In the genomic region with DNA sequence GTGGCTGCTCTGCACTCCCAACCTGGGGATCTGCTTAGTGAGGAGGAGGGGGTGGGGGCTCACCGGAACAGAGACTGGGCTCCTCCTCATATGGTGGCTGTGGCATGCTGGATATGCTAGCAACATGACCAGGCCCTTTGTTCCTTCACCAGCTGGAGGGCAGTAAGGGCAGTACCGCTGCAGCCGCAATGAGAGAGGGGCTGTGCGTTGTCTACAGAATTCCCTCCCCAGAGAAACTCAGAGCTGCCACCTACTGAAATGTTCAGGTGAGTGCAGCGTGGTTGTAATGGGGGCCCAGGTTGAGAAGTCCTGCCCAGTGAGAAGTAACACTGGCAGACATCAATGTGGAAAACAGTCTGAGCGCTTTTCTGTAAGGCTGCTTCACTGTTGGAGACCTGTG, we compare ENCODE assay signal across 24 cellular contexts.
DNase-seq lines count a peak whose midpoint lies in the region; TF ChIP-seq lines count a peak whose summit lies in the region.
"Had no signal": no experiment of that assay in that cellular context is flagged by ENCODE, and none has a peak within 500 bp of the region (broad histone marks: within the 10 kb centered on the region; RNA-seq: fewer than 3 reads in every experiment).

No MANE protein-coding gene starts in this region.

- in situ Hi-C loops in SK-MEL-5 (cut with HindIII; ENCODE audit: low pct_unique_long_range_greater_than_20kb, low sequenced_read_pairs): no loop called here

- no peaks in the 10 kb centered on the region for H3K9me3 ChIP-seq in BE2C
- H3K9me3 ChIP-seq: adrenal gland, ovary, suprapubic skin, vagina had no signal

- TF ChIP-seq CTCF in BE2C (IDR thresholded peaks at IDR 0.05; ENCODE audit: low read depth, low read length): peak; percentile 18

- H3K36me3 ChIP-seq in BE2C: no peaks in the 10 kb centered on the region
- H3K36me3 ChIP-seq: adrenal gland, left ventricle myocardium inferior, ovary, suprapubic skin, vagina had no signal

- DNase-seq in BE2C (no peak), HuH-7 (ENCODE audit: low spot score) (peak; percentile 69), SK-MEL-5 (ENCODE audit: low read depth, low spot score) (peak; percentile 40), iPS-NIHi7 (ENCODE audit: extremely low spot score) (peak; percentile 45), NCI-H2081 (lab: John Stamatoyannopoulos, UW) (no peak), NCI-H2029 (lab: John Stamatoyannopoulos, UW) (no peak), SIG-M5 (lab: John Stamatoyannopoulos, UW) (no peak), NOMO-1 treated with DMSO at 0.1 percent for 48 hours (lab: John Stamatoyannopoulos, UW; ENCODE audit: unreplicated experiment) (no peak)
- DNase-seq: activated CD4-positive, alpha-beta T cell treated with anti-CD3 and anti-CD28 coated beads for 1 hour; activated gamma-delta T cell treated with Interleukin-2 at 50 U/mL for 16 hours; adrenal gland; DMS79; GOT3; left ventricle myocardium inferior; naive thymus-derived CD8-positive, alpha-beta T cell; NCI-H1092; NCI-H2029 treated with DMSO at 0.1 percent for 48 hours; NCI-H446; OCI-M1; ovary; retina; stimulated activated CD4-positive, alpha-beta T cell treated with anti-CD3 and anti-CD28 coated beads, Interleukin-2, amount 100 ng/mL, for 48 hours had no signal

- no peak overlapping the region for H3K4me3 ChIP-seq in BE2C (ENCODE audit: low read depth, low read length)
- H3K4me3 ChIP-seq: adrenal gland, left ventricle myocardium inferior, ovary, suprapubic skin, vagina had no signal

- no peaks in the 10 kb centered on the region for H3K4me1 ChIP-seq in BE2C
- H3K4me1 ChIP-seq: adrenal gland, left ventricle myocardium inferior, suprapubic skin, vagina had no signal

- H3K27me3 ChIP-seq in BE2C: no peaks in the 10 kb centered on the region
- H3K27me3 ChIP-seq: adrenal gland, ovary, suprapubic skin, vagina had no signal

Comparison
In these comparisons a context has a peak if more than half of its experiments do, and no peak if none do; other contexts are left out.
1. DNase-seq: peak in HuH-7 (single experiment), SK-MEL-5 (single experiment) and iPS-NIHi7 (single experiment); none in BE2C (single experiment), NCI-H2081 (0 of 2), NCI-H2029 (single experiment), SIG-M5 (single experiment) and NOMO-1 treated with DMSO at 0.1 percent for 48 hours (single experiment).